In the genomic region with DNA sequence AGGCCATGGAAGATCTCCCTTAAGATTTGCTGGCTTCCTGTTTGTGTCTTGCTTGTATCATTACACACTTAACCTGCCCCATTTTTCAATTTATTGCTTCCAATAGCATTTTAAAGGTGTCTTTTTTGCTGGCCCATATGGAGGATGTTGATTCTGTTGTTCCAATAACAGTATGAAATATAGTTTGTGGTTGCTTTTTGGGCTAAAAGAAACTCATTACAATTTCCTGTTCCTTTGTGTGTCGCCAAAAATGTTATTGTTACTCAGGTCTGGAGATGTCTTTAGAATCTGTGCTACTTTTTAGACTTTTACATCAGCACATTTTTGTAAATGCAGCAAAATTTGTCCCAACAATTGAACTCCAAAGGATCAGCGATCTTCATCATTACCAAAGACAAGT, we compare ENCODE assay signal across 18 cellular contexts.
DNase-seq lines count a peak whose midpoint lies in the region; ATAC-seq and TF ChIP-seq lines count a peak whose summit lies in the region.
"Had no signal": no experiment of that assay in that cellular context is flagged by ENCODE, and none has a peak within 500 bp of the region (broad histone marks: within the 10 kb centered on the region; RNA-seq: fewer than 3 reads in every experiment).

No MANE protein-coding gene starts in this region.

- H3K4me1 Mint-ChIP-seq in activated CD4-positive, alpha-beta T cell treated with anti-CD3 and anti-CD28 coated beads, Interleukin-2, amount 10 ng/mL, durations not matched to agents 7 days and 5 days = peaks cover 27% of the 10 kb centered on the region
- H3K4me1 Mint-ChIP-seq in activated T-helper 1 cell treated with anti-CD3 and anti-CD28 coated beads, Interleukin-12 subunit alpha, Interleukin-12 subunit beta, Interleukin-2, Interleukin-4 antibody, amounts not matched to agents 30 ng/mL and 10 ng/mL and 1 ng/mL, durations not matched to agents 14 hours and 24 hours and 36 hours (ENCODE audit: low read depth) = peaks cover 31% of the 10 kb centered on the region
- H3K4me1 Mint-ChIP-seq in naive thymus-derived CD8-positive, alpha-beta T cell = peaks cover 22 to 49% (median 32%) of the 10 kb centered on the region in 4 donors

- H2AFZ ChIP-seq in Loucy (ENCODE audit: low read length) = no peak overlapping the region

- no peak overlapping the region for H3K9ac ChIP-seq in Loucy (ENCODE audit: low read depth, low read length, poor library complexity, severe bottlenecking)

- peaks cover 41% of the 10 kb centered on the region for H3K36me3 Mint-ChIP-seq in activated CD4-positive, alpha-beta T cell treated with anti-CD3 and anti-CD28 coated beads, Interleukin-2, amount 10 ng/mL, durations not matched to agents 7 days and 5 days (ENCODE audit: low read depth)
- peaks cover 31% of the 10 kb centered on the region for H3K36me3 Mint-ChIP-seq in activated T-helper 1 cell treated with anti-CD3 and anti-CD28 coated beads, Interleukin-12 subunit alpha, Interleukin-12 subunit beta, Interleukin-2, Interleukin-4 antibody, amounts not matched to agents 30 ng/mL and 10 ng/mL and 1 ng/mL, durations not matched to agents 14 hours and 24 hours and 36 hours (ENCODE audit: low read depth)
- H3K36me3 Mint-ChIP-seq in naive thymus-derived CD8-positive, alpha-beta T cell = peaks cover 22 to 45% (median 37%) of the 10 kb centered on the region in 3 donors

- H3K36me3 ChIP-seq in Loucy (ENCODE audit: insufficient read depth, low read length) = 0 out of 2 replicates have a peak, but pooled peaks cover 3% of the 10 kb centered on the region
- H3K36me3 ChIP-seq: ascending aorta, BE2C, lower lobe of right lung, right atrium auricular region had no signal

- H3K9me3 Mint-ChIP-seq in activated CD4-positive, alpha-beta T cell treated with anti-CD3 and anti-CD28 coated beads, Interleukin-2, amount 10 ng/mL, durations not matched to agents 7 days and 5 days = peaks cover 34% of the 10 kb centered on the region
- peaks cover 47% of the 10 kb centered on the region for H3K9me3 Mint-ChIP-seq in activated T-helper 1 cell treated with anti-CD3 and anti-CD28 coated beads, Interleukin-12 subunit alpha, Interleukin-12 subunit beta, Interleukin-2, Interleukin-4 antibody, amounts not matched to agents 30 ng/mL and 10 ng/mL and 1 ng/mL, durations not matched to agents 14 hours and 24 hours and 36 hours
- peaks cover 9 to 40% (median 18%) of the 10 kb centered on the region in 9 donors for H3K9me3 Mint-ChIP-seq in naive thymus-derived CD8-positive, alpha-beta T cell

- peak overlapping the region; percentile 89 for H3K27ac Mint-ChIP-seq in activated CD4-positive, alpha-beta T cell treated with anti-CD3 and anti-CD28 coated beads, Interleukin-2, amount 10 ng/mL, durations not matched to agents 7 days and 5 days
- H3K27ac Mint-ChIP-seq in activated T-helper 1 cell treated with anti-CD3 and anti-CD28 coated beads, Interleukin-12 subunit alpha, Interleukin-12 subunit beta, Interleukin-2, Interleukin-4 antibody, amounts not matched to agents 30 ng/mL and 10 ng/mL and 1 ng/mL, durations not matched to agents 14 hours and 24 hours and 36 hours = peak overlapping the region; percentile 93
- H3K27ac Mint-ChIP-seq in naive thymus-derived CD8-positive, alpha-beta T cell = peak overlapping the region; percentile 86 to 94 (median 90)

- H3F3A ChIP-seq in Loucy (ENCODE audit: low read depth) = 0 out of 2 replicates have a peak, but pooled peaks cover 7% of the 10 kb centered on the region

- no peaks in the 10 kb centered on the region for H3K9me3 ChIP-seq in Loucy (ENCODE audit: insufficient read depth, low read depth, low read length)
- H3K9me3 ChIP-seq: ascending aorta, BE2C, lower lobe of right lung, right atrium auricular region had no signal

- no peaks in the 10 kb centered on the region for H3K27me3 ChIP-seq in Loucy (ENCODE audit: insufficient read depth, low read length, poor library complexity, severe bottlenecking)
- H3K27me3 ChIP-seq: ascending aorta, BE2C, right atrium auricular region had no signal

- peaks cover 20% of the 10 kb centered on the region for H3K4me1 ChIP-seq in Loucy (ENCODE audit: insufficient read depth, low read length, poor library complexity, severe bottlenecking)
- H3K4me1 ChIP-seq: ascending aorta, BE2C, lower lobe of right lung, right atrium auricular region had no signal

- ATAC-seq in naive thymus-derived CD8-positive, alpha-beta T cell = peak; percentile 72 to 76
- ATAC-seq in GM18909 (IDR thresholded peaks at IDR 0.05; ENCODE audit: poor library complexity, unreplicated experiment) (no peak), HG03196 (IDR thresholded peaks at IDR 0.05; ENCODE audit: unreplicated experiment) (no peak)
- ATAC-seq: lower lobe of right lung had no signal

- no peaks in the 10 kb centered on the region for H3K79me2 ChIP-seq in Loucy (ENCODE audit: insufficient read depth, low read length)

- POLR2A ChIA-PET in activated CD4-positive, alpha-beta T cell treated with anti-CD3 and anti-CD28 coated beads, Interleukin-2, amount 10 ng/mL, durations not matched to agents 7 days and 5 days (lab: Charles Lee) = no interaction called here
- POLR2A ChIA-PET in naive thymus-derived CD8-positive, alpha-beta T cell (lab: Charles Lee) = interaction anchor here (2.5 kb wide), 1 partner anchor 234 kb away, joined by 8 read pairs; the partner anchor contains the start of gene ITGA4

- no peaks in the 10 kb centered on the region for H3K27me3 Mint-ChIP-seq in activated CD4-positive, alpha-beta T cell treated with anti-CD3 and anti-CD28 coated beads, Interleukin-2, amount 10 ng/mL, durations not matched to agents 7 days and 5 days
- H3K27me3 Mint-ChIP-seq in activated T-helper 1 cell treated with anti-CD3 and anti-CD28 coated beads, Interleukin-12 subunit alpha, Interleukin-12 subunit beta, Interleukin-2, Interleukin-4 antibody, amounts not matched to agents 30 ng/mL and 10 ng/mL and 1 ng/mL, durations not matched to agents 14 hours and 24 hours and 36 hours (ENCODE audit: insufficient read depth) = no peaks in the 10 kb centered on the region
- no peaks in the 10 kb centered on the region for H3K27me3 Mint-ChIP-seq in naive thymus-derived CD8-positive, alpha-beta T cell

- H4K20me1 ChIP-seq in Loucy (ENCODE audit: insufficient read depth, low read length, poor library complexity, severe bottlenecking) = no peaks in the 10 kb centered on the region

- peak overlapping the region; percentile 17 for H3K4me3 ChIP-seq in Loucy (ENCODE audit: low read length, poor library complexity, severe bottlenecking)
- H3K4me3 ChIP-seq: ascending aorta, lower lobe of right lung, right atrium auricular region had no signal

- no peak overlapping the region for H3K4me3 Mint-ChIP-seq in activated CD4-positive, alpha-beta T cell treated with anti-CD3 and anti-CD28 coated beads, Interleukin-2, amount 10 ng/mL, durations not matched to agents 7 days and 5 days
- peak overlapping the region; percentile 34 for H3K4me3 Mint-ChIP-seq in activated T-helper 1 cell treated with anti-CD3 and anti-CD28 coated beads, Interleukin-12 subunit alpha, Interleukin-12 subunit beta, Interleukin-2, Interleukin-4 antibody, amounts not matched to agents 30 ng/mL and 10 ng/mL and 1 ng/mL, durations not matched to agents 14 hours and 24 hours and 36 hours
- peak overlapping the region in 9 of 10 donors; percentile 39 to 77 (median 72) for H3K4me3 Mint-ChIP-seq in naive thymus-derived CD8-positive, alpha-beta T cell

- no peak for DNase-seq in activated CD4-positive, alpha-beta T cell treated with anti-CD3 and anti-CD28 coated beads, Interleukin-2, amount 10 ng/mL, durations not matched to agents 7 days and 5 days
- DNase-seq in activated CD4-positive, alpha-beta T cell treated with anti-CD3 and anti-CD28 coated beads, Interleukin-2, amount 50 U/mL, for 4 hours = no peak
- no peak for DNase-seq in activated T-helper 1 cell treated with anti-CD3 and anti-CD28 coated beads, Interleukin-12 subunit alpha, Interleukin-12 subunit beta, Interleukin-2, Interleukin-4 antibody, amounts not matched to agents 30 ng/mL and 10 ng/mL and 1 ng/mL, durations not matched to agents 14 hours and 24 hours and 36 hours (ENCODE audit: low spot score)
- peak in 3 of 10 donors; percentile 23 to 52 (median 43) for DNase-seq in naive thymus-derived CD8-positive, alpha-beta T cell
- DNase-seq in NCI-H526 treated with DMSO at 0.1 percent for 48 hours (lab: John Stamatoyannopoulos, UW) = no peak
- DNase-seq: BE2C; cerebellar nuclear complex; foreskin melanocyte; hippocampal formation; lower lobe of right lung; NCI-H1105; NCI-H510A; stimulated activated CD4-positive, alpha-beta T cell treated with anti-CD3 and anti-CD28 coated beads, Interleukin-12 subunit alpha, Interleukin-12 subunit beta, amount 100 ng/mL, for 4 hours had no signal

- H3K4me2 ChIP-seq in Loucy (ENCODE audit: low read depth, low read length, poor library complexity, severe bottlenecking) = peak overlapping the region; percentile 56

- H3K9me2 ChIP-seq in Loucy (replicated peaks; ENCODE audit: low read depth, low read length) = no peaks in the 10 kb centered on the region

- CTCF ChIA-PET in activated CD4-positive, alpha-beta T cell treated with anti-CD3 and anti-CD28 coated beads, Interleukin-2, amount 10 ng/mL, durations not matched to agents 7 days and 5 days (lab: Charles Lee) = no interaction called here

- no peak for TF ChIP-seq CTCF in Loucy (conservative IDR thresholded peaks at IDR 0.05; ENCODE audit: low read length)

- intact Hi-C loops in activated T-helper 1 cell treated with anti-CD3 and anti-CD28 coated beads, Interleukin-12 subunit alpha, Interleukin-12 subunit beta, Interleukin-2, Interleukin-4 antibody, amounts not matched to agents 30 ng/mL and 10 ng/mL and 1 ng/mL, durations not matched to agents 14 hours and 24 hours and 36 hours (cut with micrococcal nuclease) = loop anchor here (1.0 to 5.0 kb wide), 3 partner anchors 26 to 116 kb away; no protein-coding TSS in a partner anchor

Comparison
In these comparisons a context has a peak if more than half of its experiments do, and no peak if none do; other contexts are left out.
1. ATAC-seq: peak in naive thymus-derived CD8-positive, alpha-beta T cell (2 of 2); none in GM18909 (single experiment) and HG03196 (single experiment).
2. Peak in every context shown above with its lines, with median percentiles within 50 percentile points of each other: H3K27ac Mint-ChIP-seq.